Comparison of ENCODE assay signal across 17 cellular contexts in genomic region chr5:2369178-2369577, GRCh38.
A peak's percentile ranks its signal among the peaks of the same experiment; 100 is the strongest.
DNase-seq lines count a peak whose midpoint lies in the region; ATAC-seq, FAIRE-seq and TF ChIP-seq lines count a peak whose summit lies in the region.
"Had no signal": no experiment of that assay in that cellular context is flagged by ENCODE, and none has a peak within 500 bp of the region (broad histone marks: within the 10 kb centered on the region; RNA-seq: fewer than 3 reads in every experiment).

No MANE protein-coding gene starts in this region.

- no peak for TF ChIP-seq CTCF in CD4-positive, alpha-beta T cell (IDR thresholded peaks at IDR 0.05)

- peaks cover 8% of the 10 kb centered on the region for H3K9me3 Mint-ChIP-seq in CD4-positive, alpha-beta T cell

- no peak overlapping the region for H3K27ac ChIP-seq in CD4-positive, alpha-beta T cell (ENCODE audit: low read depth, low read length)

- no peaks in the 10 kb centered on the region for H3K9me3 ChIP-seq in CD4-positive, alpha-beta T cell (ENCODE audit: control insufficient read depth, low read length)
- H3K9me3 ChIP-seq: BE2C had no signal

- H3K27me3 ChIP-seq in CD4-positive, alpha-beta T cell (ENCODE audit: control insufficient read depth, insufficient read depth, low read length), result no peaks in the 10 kb centered on the region
- H3K27me3 ChIP-seq: BE2C had no signal

- H3K4me1 Mint-ChIP-seq in CD4-positive, alpha-beta T cell (ENCODE audit: low read depth), result no peaks in the 10 kb centered on the region
- H3K4me1 Mint-ChIP-seq: CD4-positive, CD25-positive, alpha-beta regulatory T cell; GM23338 had no signal

- ATAC-seq in left lobe of liver (no peak), HG03354 (IDR thresholded peaks at IDR 0.05; ENCODE audit: poor library complexity, severe bottlenecking, unreplicated experiment) (no peak)
- ATAC-seq in CD4-positive, alpha-beta T cell (ENCODE audit: poor library complexity), result no peak
- ATAC-seq: GM23338, HCT116 had no signal

- no peak overlapping the region for H3K4me3 Mint-ChIP-seq in CD4-positive, alpha-beta T cell
- H3K4me3 Mint-ChIP-seq: CD4-positive, CD25-positive, alpha-beta regulatory T cell; GM23338; HFFc6 had no signal

- POLR2A ChIA-PET in CD4-positive, alpha-beta T cell (lab: Charles Lee), result no interaction called here

- FAIRE-seq in HTR-8/SVneo (lab: Jason Lieb, UNC) (peak; percentile 92), urothelium cell line (lab: Jason Lieb, UNC) (peak; percentile 96)

- H3K36me3 Mint-ChIP-seq in CD4-positive, alpha-beta T cell (ENCODE audit: low read depth), result no peaks in the 10 kb centered on the region

- intact Hi-C loops in CD4-positive, alpha-beta T cell (cut with DNase I, micrococcal nuclease), result no loop called here

- CTCF ChIA-PET in CD4-positive, alpha-beta T cell (lab: Charles Lee), result no interaction called here

- H3K27ac Mint-ChIP-seq in CD4-positive, alpha-beta T cell, result no peak overlapping the region
- H3K27ac Mint-ChIP-seq: CD4-positive, CD25-positive, alpha-beta regulatory T cell; GM23338; HFFc6 had no signal

- H3K27me3 Mint-ChIP-seq in CD4-positive, alpha-beta T cell, result no peaks in the 10 kb centered on the region
- H3K27me3 Mint-ChIP-seq: CD4-positive, CD25-positive, alpha-beta regulatory T cell had no signal

- DNase-seq in HTR-8/SVneo (ENCODE audit: insufficient read length, low spot score), result no peak
- peak; percentile 26 for DNase-seq in ecto neural progenitor cell (ENCODE audit: low spot score)
- DNase-seq in left lobe of liver (ENCODE audit: low spot score), result peak; percentile 18
- no peak for DNase-seq in urothelium cell line (ENCODE audit: low spot score)
- no peak for DNase-seq in NCI-H1417 treated with DMSO at 0.1 percent for 48 hours (lab: John Stamatoyannopoulos, UW)
- DNase-seq in CD4-positive, alpha-beta T cell, result no peak
- DNase-seq: BE2C; C1 segment of cervical spinal cord; CD4-positive, CD25-positive, alpha-beta regulatory T cell; DMS153; DMS79; GDM1; H7; HFFc6 had no signal

Comparison
In these comparisons a context has a peak if more than half of its experiments do, and no peak if none do; other contexts are left out.
1. DNase-seq: peak in ecto neural progenitor cell (single experiment) and left lobe of liver (single experiment); none in HTR-8/SVneo (single experiment), urothelium cell line (single experiment), NCI-H1417 treated with DMSO at 0.1 percent for 48 hours (single experiment) and CD4-positive, alpha-beta T cell (0 of 10).